ENCODE assay signal across 23 cellular contexts in genomic region chr7:55351263-55351662, GRCh38.
"Had no signal": no experiment of that assay in that cellular context is flagged by ENCODE, and none has a peak within 500 bp of the region (broad histone marks: within the 10 kb centered on the region; RNA-seq: fewer than 3 reads in every experiment).

No MANE protein-coding gene starts in this region.

- DNase-seq: Kasumi-1; MG63; NCI-H1092; NCI-H1105 treated with DMSO at 0.1 percent for 48 hours; NCI-H1417 treated with DMSO at 0.1 percent for 48 hours; NCI-H146; NCI-H187; NCI-H2029; NCI-H2081 treated with DMSO at 0.1 percent for 48 hours; NCI-H2171 treated with DMSO at 0.1 percent for 48 hours; NCI-H345; NCI-H524; NCI-H526 treated with DMSO at 0.1 percent for 48 hours; NCI-H748 treated with DMSO at 0.1 percent for 48 hours; NK-92 treated with Interleukin-12 subunit alpha and Interleukin-12 subunit beta, amount 100 ng/mL, for 24 hours; PC-3; SHP77; T-helper 1 cell had no signal

- H3K4me2 ChIP-seq: KMS-11 had no signal

- H3K9me3 ChIP-seq: MG63 had no signal

- H3K9ac ChIP-seq: KMS-11 had no signal

- FAIRE-seq: K562 had no signal

- H3K27me3 ChIP-seq: MG63 had no signal

- H3K27ac ChIP-seq: KMS-11, RWPE1 had no signal

- ATAC-seq: K562, Panc1, PC-3, SK-N-SH treated with all-trans-retinoic acid at 6 μM for 48 hours had no signal

- H3K36me3 ChIP-seq: MG63 had no signal

- H3K4me3 ChIP-seq: K562, MG63 had no signal
